ENCODE assay signal across 8 cellular contexts in genomic region chr22:20523118-20523983, GRCh38. TPM values are rescaled to one million over a fixed set of nuclear protein-coding genes. Genes with fewer than 3 reads are reported as not detected.
DNase-seq lines count a peak whose midpoint lies in the region; ATAC-seq and TF ChIP-seq lines count a peak whose summit lies in the region.

No MANE protein-coding gene starts in this region.

- H3K9me3 ChIP-seq in PC-3 (ENCODE audit: low read length), result no peaks in the 10 kb centered on the region
- H3K9me3 ChIP-seq in gastroesophageal sphincter, result no peaks in the 10 kb centered on the region

- H3K27ac ChIP-seq in PC-3 (ENCODE audit: low read length) (peak overlapping the region; percentile 59), gastroesophageal sphincter (peak overlapping the region in 1 of 4 donors; percentile 26)

- CTCF ChIA-PET in PC-3 (lab: Charles Lee), result no interaction called here

- no peak for TF ChIP-seq POLR2A in gastroesophageal sphincter (IDR thresholded peaks at IDR 0.05)

- H3K27me3 ChIP-seq in PC-3 (ENCODE audit: low read length) (no peaks in the 10 kb centered on the region), gastroesophageal sphincter (no peaks in the 10 kb centered on the region)

- peaks cover 97% of the 10 kb centered on the region for H3K79me2 ChIP-seq in PC-3 (ENCODE audit: low read length)

- intact Hi-C loops in PC-3 (cut with micrococcal nuclease), result no loop called here

- POLR2A ChIA-PET in PC-3 (lab: Charles Lee; ENCODE audit: unreplicated experiment), result no interaction called here

- 0 out of 2 replicates have a peak, but pooled peaks have one; percentile 12 for ATAC-seq in PC-3
- no peak for ATAC-seq in gastroesophageal sphincter

- H3K9me2 ChIP-seq in PC-3 (replicated peaks; ENCODE audit: low read length), result no peaks in the 10 kb centered on the region

- peaks cover 37% of the 10 kb centered on the region for H3K36me3 Mint-ChIP-seq in nephron progenitor cell (ENCODE audit: low read depth)

- H3K36me3 ChIP-seq in PC-3 (ENCODE audit: low read depth, low read length) (peaks cover 27% of the 10 kb centered on the region), gastroesophageal sphincter (peaks cover 0 to 39% of the 10 kb centered on the region in 2 donors)

- peak overlapping the region; percentile 74 for H3K27ac Mint-ChIP-seq in nephron progenitor cell

- TF ChIP-seq EP300 in gastroesophageal sphincter (IDR thresholded peaks at IDR 0.05), result no peak

- no TSS peak for BruUV-seq in PC-3 (replicated peaks; lab: Mats Ljungman, UMichigan)

- no peak overlapping the region for H3K4me3 Mint-ChIP-seq in nephron progenitor cell

- H3F3A ChIP-seq in PC-3 (ENCODE audit: low read length, unreplicated experiment), result no peaks in the 10 kb centered on the region

- DNase-seq in EL (peak; percentile 81), PC-3 (no peak), choroid plexus epithelial cell (ENCODE audit: low read depth) (peak; percentile 59), nephron progenitor cell (no peak), NCI-H748 treated with DMSO at 0.1 percent for 48 hours (lab: John Stamatoyannopoulos, UW) (no peak), DMS79 treated with DMSO at 0.1 percent for 48 hours (lab: John Stamatoyannopoulos, UW) (no peak), UCSD-AML1 (lab: John Stamatoyannopoulos, UW; ENCODE audit: unreplicated experiment) (no peak)

- no peak for TF ChIP-seq CTCF in PC-3 (conservative IDR thresholded peaks at IDR 0.05; ENCODE audit: low read depth, low read length)
- no peak for TF ChIP-seq CTCF in choroid plexus epithelial cell (conservative IDR thresholded peaks at IDR 0.05; ENCODE audit: low read depth, low read length)
- TF ChIP-seq CTCF in nephron progenitor cell (IDR thresholded peaks at IDR 0.05), result no peak
- TF ChIP-seq CTCF in gastroesophageal sphincter (IDR thresholded peaks at IDR 0.05), result no peak

- peaks cover 33% of the 10 kb centered on the region; the same call in 1 of the 2 replicates for H4K20me1 ChIP-seq in PC-3 (ENCODE audit: low read length)

- H3K4me1 Mint-ChIP-seq in nephron progenitor cell, result peaks cover 50% of the 10 kb centered on the region

- H3K4me1 ChIP-seq in PC-3 (ENCODE audit: insufficient read depth, low read length), result peaks cover 25% of the 10 kb centered on the region
- peaks cover 0 to 76% (median 26%) of the 10 kb centered on the region in 3 donors for H3K4me1 ChIP-seq in gastroesophageal sphincter

- H3K9ac ChIP-seq in PC-3 (ENCODE audit: low read length), result no peak overlapping the region

- H2AFZ ChIP-seq in PC-3 (ENCODE audit: low read length), result no peak overlapping the region

- H3K4me3 ChIP-seq in PC-3 (ENCODE audit: low read length) (no peak overlapping the region), choroid plexus epithelial cell (ENCODE audit: low read depth, low read length) (no peak overlapping the region), gastroesophageal sphincter (no peak overlapping the region)

- 40 to 52% methylated on average over 5 to 6 of the region's 7 CpGs for WGBS in gastroesophageal sphincter (ENCODE audit: low coverage in 1 of 2), 2 donors

- H3K27me3 Mint-ChIP-seq in nephron progenitor cell (ENCODE audit: low read depth, poor library complexity), result no peaks in the 10 kb centered on the region

- no peak overlapping the region; the same call in 1 of the 2 replicates for H3K4me2 ChIP-seq in PC-3 (ENCODE audit: low read length)

- H3K9me3 Mint-ChIP-seq in nephron progenitor cell, result peaks cover 6% of the 10 kb centered on the region

RNA-seq across cellular contexts. Expression of gene MED15, which starts 15.9 kb away (rescaled TPM):
- total RNA-seq in PC-3 (2014; rRNA removed) (55.9 and 71.3 TPM in 2 replicates), gastroesophageal sphincter (10 to 100 TPM; 30.6 to 62.3 (median 54.3) TPM)

RNA-seq across cellular contexts. Expression of gene KLHL22, which starts 27.8 kb away (rescaled TPM):
- total RNA-seq in PC-3 (2014; rRNA removed), result 14.8 TPM in 2 replicates
- 10 to 100 TPM; 25.0 to 44.5 (median 33.9) TPM for total RNA-seq in gastroesophageal sphincter

Comparison
In these comparisons a context has a peak if more than half of its experiments do, and no peak if none do; other contexts are left out.
1. DNase-seq: peak in EL (single experiment) and choroid plexus epithelial cell (single experiment); none in PC-3 (single experiment), nephron progenitor cell (single experiment), NCI-H748 treated with DMSO at 0.1 percent for 48 hours (single experiment), DMS79 treated with DMSO at 0.1 percent for 48 hours (single experiment) and UCSD-AML1 (single experiment).